Comparison of ENCODE assay signal across 11 cellular contexts in genomic region chr14:90795744-90796143, GRCh38. TPM values are rescaled to one million over a fixed set of nuclear protein-coding genes. Genes with fewer than 3 reads are reported as not detected.
DNase-seq lines count a peak whose midpoint lies in the region; ATAC-seq and TF ChIP-seq lines count a peak whose summit lies in the region.
"Had no signal": no experiment of that assay in that cellular context is flagged by ENCODE, and none has a peak within 500 bp of the region (broad histone marks: within the 10 kb centered on the region; RNA-seq: fewer than 3 reads in every experiment).

No MANE protein-coding gene starts in this region.

- H3K9me3 ChIP-seq in BLaER1 treated with 17β-estradiol and CSF1 and Interleukin-3, amounts not matched to agents 10 nM and 100 nM (replicated peaks in 1 of 11) = no peaks in the 10 kb centered on the region
- H3K9me3 ChIP-seq in Panc1 (ENCODE audit: control insufficient read depth, insufficient read depth, low read depth, low read length) (no peaks in the 10 kb centered on the region), osteoblast (ENCODE audit: low read depth, low read length) (no peaks in the 10 kb centered on the region)

- POLR2A ChIA-PET in Panc1 (lab: Charles Lee) = no interaction called here

- CTCF ChIA-PET in Panc1 (lab: Charles Lee) = no interaction called here

- DNase-seq in Panc1 (ENCODE audit: low read depth, low spot score) (peak; percentile 22), osteoblast (ENCODE audit: insufficient read length, low spot score, missing footprints) (peak; percentile 95), SKM-1 treated with dmso at 0.1 percent for 144 hours (lab: John Stamatoyannopoulos, UW; ENCODE audit: unreplicated experiment) (no peak), HUDEP-2 (lab: John Stamatoyannopoulos, UW; ENCODE audit: unreplicated experiment in 76 of 76) (no peak)
- DNase-seq: activated CD8-positive, alpha-beta memory T cell treated with anti-CD3 and anti-CD28 coated beads, Interleukin-2, amount 10 ng/mL, durations not matched to agents 7 days and 5 days; cortex of kidney; NCI-H187 had no signal

- H3K27ac ChIP-seq in BLaER1 treated with 17β-estradiol and CSF1 and Interleukin-3, amounts not matched to agents 10 nM and 100 nM = peak overlapping the region in 10 of 11 experiments; percentile 36 to 78 (median 62); a peak in 19 of 22 replicates
- no peak overlapping the region for H3K27ac ChIP-seq in Panc1 (ENCODE audit: low read length)
- H3K27ac ChIP-seq in osteoblast (ENCODE audit: low read depth, low read length) = peak overlapping the region; percentile 25

- peaks cover 0 to 27% (median 0%) of the 10 kb centered on the region in 11 experiments; a peak in 7 of 22 replicates for H4K20me1 ChIP-seq in BLaER1 treated with 17β-estradiol and CSF1 and Interleukin-3, amounts not matched to agents 10 nM and 100 nM
- H4K20me1 ChIP-seq in osteoblast (ENCODE audit: insufficient read depth, low read length) = peaks cover 3% of the 10 kb centered on the region

- ATAC-seq in Panc1 (peak; percentile 82; the same call in 1 of the 2 replicates), esophagus mucosa (peak; percentile 70), HG02884 (IDR thresholded peaks at IDR 0.05; ENCODE audit: unreplicated experiment) (no peak), HG02885 (IDR thresholded peaks at IDR 0.05; ENCODE audit: poor library complexity, unreplicated experiment) (no peak)
- ATAC-seq: activated CD8-positive, alpha-beta memory T cell treated with anti-CD3 and anti-CD28 coated beads, Interleukin-2, amount 10 ng/mL, durations not matched to agents 7 days and 5 days had no signal

- BruUV-seq in Panc1 (replicated peaks; lab: Mats Ljungman, UMichigan) = no TSS peak

- peaks cover 19% of the 10 kb centered on the region for H3K79me2 ChIP-seq in osteoblast (ENCODE audit: insufficient read depth, low read length)

- H3K27me3 ChIP-seq in BLaER1 treated with 17β-estradiol and CSF1 and Interleukin-3, amounts not matched to agents 10 nM and 100 nM = no peaks in the 10 kb centered on the region
- H3K27me3 ChIP-seq in Panc1 (ENCODE audit: control insufficient read depth, insufficient read depth, low read length) = no peaks in the 10 kb centered on the region
- H3K27me3 ChIP-seq in osteoblast (ENCODE audit: insufficient read depth, low read length) = no peaks in the 10 kb centered on the region

- H3K36me3 ChIP-seq in BLaER1 treated with 17β-estradiol and CSF1 and Interleukin-3, amounts not matched to agents 10 nM and 100 nM = no peaks in the 10 kb centered on the region
- H3K36me3 ChIP-seq in Panc1 (ENCODE audit: control insufficient read depth, insufficient read depth, low read length) = no peaks in the 10 kb centered on the region
- H3K36me3 ChIP-seq in osteoblast (ENCODE audit: insufficient read depth, low read length) = no peaks in the 10 kb centered on the region

- intact Hi-C loops in Panc1 (cut with micrococcal nuclease; ENCODE audit: unreplicated experiment) = no loop called here

- H3K4me3 ChIP-seq in BLaER1 treated with 17β-estradiol and CSF1 and Interleukin-3, amounts not matched to agents 10 nM and 100 nM = peak overlapping the region in 3 of 10 experiments; percentile 6 to 13 (median 10); a peak in 1 of 20 replicates
- H3K4me3 ChIP-seq in Panc1 (ENCODE audit: low read depth in 2 of 2, low read length in 2 of 2) (no peak overlapping the region), osteoblast (ENCODE audit: insufficient read depth, low read length) (no peak overlapping the region)

- H3K4me2 ChIP-seq in BLaER1 treated with 17β-estradiol and CSF1 and Interleukin-3, amounts not matched to agents 10 nM and 100 nM = peak overlapping the region; percentile 63 to 93 (median 81)
- no peak overlapping the region for H3K4me2 ChIP-seq in osteoblast (ENCODE audit: insufficient read depth, low read length)

- in situ Hi-C loops in Panc1 (cut with HindIII; ENCODE audit: low pct_unique_long_range_greater_than_20kb, low sequenced_read_pairs) = no loop called here

- H2AFZ ChIP-seq in osteoblast (ENCODE audit: low read length) = no peak overlapping the region

- peak overlapping the region in 10 of 11 experiments; percentile 3 to 66 (median 38); a peak in 14 of 22 replicates for H3K9ac ChIP-seq in BLaER1 treated with 17β-estradiol and CSF1 and Interleukin-3, amounts not matched to agents 10 nM and 100 nM

- peaks cover 33 to 38% (median 34%) of the 10 kb centered on the region in 10 experiments for H3K4me1 ChIP-seq in BLaER1 treated with 17β-estradiol and CSF1 and Interleukin-3, amounts not matched to agents 10 nM and 100 nM
- H3K4me1 ChIP-seq in Panc1 (ENCODE audit: control insufficient read depth, insufficient read depth, low read length) (no peaks in the 10 kb centered on the region), osteoblast (ENCODE audit: insufficient read depth, low read length) (peaks cover 14% of the 10 kb centered on the region)

- TF ChIP-seq CTCF in Panc1 (IDR thresholded peaks at IDR 0.05) = no peak
- no peak for TF ChIP-seq CTCF in osteoblast (IDR thresholded peaks at IDR 0.05; ENCODE audit: extremely low read depth, low read depth, low read length)

RNA-seq across cellular contexts. Expression of gene TTC7B, which starts 20.5 kb away (rescaled TPM):
- total RNA-seq in Panc1 (2021; ENCODE audit: unreplicated experiment) (40.9 TPM), esophagus mucosa (9.9 TPM), osteoblast (14.5 and 24.2 TPM in 2 replicates)
- polyA plus RNA-seq in Panc1 (2012; ENCODE audit: insufficient read length) = 59.4 TPM

Comparison
In these comparisons a context has a peak if more than half of its experiments do, and no peak if none do; other contexts are left out.
1. ATAC-seq: peak in Panc1 (single experiment) and esophagus mucosa (single experiment); none in HG02884 (single experiment) and HG02885 (single experiment).
2. DNase-seq: peak in Panc1 (single experiment) and osteoblast (single experiment); none in SKM-1 treated with dmso at 0.1 percent for 144 hours (single experiment) and HUDEP-2 (0 of 76).